8 cellular contexts compared by ENCODE assay signal in the genomic region with DNA sequence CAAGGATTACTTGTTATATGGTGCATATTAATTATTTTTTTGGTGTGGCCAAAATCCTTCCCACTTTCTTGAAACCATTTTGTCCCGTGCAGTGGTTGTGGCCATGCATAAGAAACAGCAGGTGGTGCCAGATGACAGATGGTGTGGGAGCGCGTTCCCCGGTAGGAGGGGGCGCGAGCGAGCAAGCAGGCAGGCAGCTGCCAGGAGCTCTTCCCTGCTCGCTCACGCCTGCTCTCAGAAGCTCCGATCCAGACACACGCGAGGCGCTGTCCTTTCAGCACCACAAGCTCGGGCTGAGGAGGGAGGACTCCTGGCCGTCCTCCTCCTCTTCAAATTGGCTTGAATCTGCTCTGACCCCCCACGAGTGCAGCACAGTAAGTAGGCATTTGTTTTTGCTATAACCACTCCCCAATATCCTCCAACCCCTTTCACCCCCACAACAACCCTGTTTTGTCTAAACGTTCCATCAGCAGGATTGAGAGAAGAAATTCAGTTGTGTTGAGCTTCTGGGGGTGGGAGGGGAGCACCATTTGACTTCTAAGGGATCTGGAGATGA. TPM values are rescaled to one million over a fixed set of nuclear protein-coding genes. Genes with fewer than 3 reads are reported as not detected.
DNase-seq lines count a peak whose midpoint lies in the region; TF ChIP-seq lines count a peak whose summit lies in the region.

Gene NSG2, plus strand, starts transcription at position 237 of the 556 bp plus-strand sequence. CDS start 1,050 bp downstream, outside the sequence.

- H3K4me1 Mint-ChIP-seq in MCF 10A (ENCODE audit: insufficient read depth, unreplicated experiment), result no peaks in the 10 kb centered on the region

- CTCF ChIA-PET in MCF 10A (lab: Yijun Ruan, JAX), result interaction anchor here (0.6 to 14.6 kb wide), 68 partner anchors 9 to 888 kb away, joined by 3 to 588 read pairs (median 4); partner anchors contain the start of gene BOD1

- H3K4me3 Mint-ChIP-seq in MCF 10A (ENCODE audit: unreplicated experiment), result no peak within 1 kb of the TSS

- DNase-seq in GM10266 (ENCODE audit: extremely low spot score) (peak; percentile 67), GOT3 (lab: John Stamatoyannopoulos, UW) (peak; percentile 41), OCI-M1 (lab: John Stamatoyannopoulos, UW) (peak; percentile 84), MCF 10A (ENCODE audit: unreplicated experiment) (peak; percentile 96), iPS-NIHi11 (ENCODE audit: low spot score) (peak; percentile 96)
- peak; percentile 6 to 9 for DNase-seq in stimulated activated CD4-positive, alpha-beta T cell treated with anti-CD3 and anti-CD28 coated beads, Interleukin-15, amount 100 ng/mL, for 48 hours (ENCODE audit: low read depth in 2 of 2)
- no peak for DNase-seq in effector CD8-positive, alpha-beta T cell (lab: John Stamatoyannopoulos, UW)

- TF ChIP-seq CTCF in GM10266 (IDR thresholded peaks at IDR 0.05; ENCODE audit: control insufficient read depth, insufficient read depth, low read depth, missing control alignments) (peak; percentile 83), LNCAP (IDR thresholded peaks at IDR 0.05) (peak; percentile 94), MCF 10A (IDR thresholded peaks at IDR 0.05; ENCODE audit: unreplicated experiment) (peak; percentile 99)

- no peaks in the 10 kb centered on the region for H3K9me3 Mint-ChIP-seq in MCF 10A (ENCODE audit: unreplicated experiment)

- POLR2A ChIA-PET in MCF 10A (lab: Yijun Ruan, JAX), result interaction anchor here (0.5 to 3.1 kb wide), 10 partner anchors 32 to 486 kb away, joined by 3 to 31 read pairs (median 4); no protein-coding TSS in a partner anchor

- intact Hi-C loops in MCF 10A (cut with micrococcal nuclease), result loop anchor here (1.0 to 10.0 kb wide), 5 partner anchors 267 to 689 kb away; no protein-coding TSS in a partner anchor

- H3K27ac Mint-ChIP-seq in MCF 10A (ENCODE audit: low read depth, unreplicated experiment), result no peak within 1 kb of the TSS

- no peaks in the 10 kb centered on the region for H3K36me3 Mint-ChIP-seq in MCF 10A (ENCODE audit: insufficient read depth, unreplicated experiment)

- peaks cover 42% of the 10 kb centered on the region for H3K27me3 Mint-ChIP-seq in MCF 10A (ENCODE audit: insufficient read depth, unreplicated experiment)

- BruUV-seq in MCF 10A (replicated peaks; lab: Mats Ljungman, UMichigan), result no TSS peak

RNA-seq across cellular contexts. Expression of gene NSG2, which starts in this region (rescaled TPM):
- total RNA-seq in MCF 10A (2022), result not detected in 2 replicates

Comparison
In these comparisons a context has a peak if more than half of its experiments do, and no peak if none do; other contexts are left out.
1. Peak in DNase-seq in MCF 10A; RNA of the gene not detected or under 1 TPM.